ENCODE assay signal across 8 cellular contexts in the genomic region with DNA sequence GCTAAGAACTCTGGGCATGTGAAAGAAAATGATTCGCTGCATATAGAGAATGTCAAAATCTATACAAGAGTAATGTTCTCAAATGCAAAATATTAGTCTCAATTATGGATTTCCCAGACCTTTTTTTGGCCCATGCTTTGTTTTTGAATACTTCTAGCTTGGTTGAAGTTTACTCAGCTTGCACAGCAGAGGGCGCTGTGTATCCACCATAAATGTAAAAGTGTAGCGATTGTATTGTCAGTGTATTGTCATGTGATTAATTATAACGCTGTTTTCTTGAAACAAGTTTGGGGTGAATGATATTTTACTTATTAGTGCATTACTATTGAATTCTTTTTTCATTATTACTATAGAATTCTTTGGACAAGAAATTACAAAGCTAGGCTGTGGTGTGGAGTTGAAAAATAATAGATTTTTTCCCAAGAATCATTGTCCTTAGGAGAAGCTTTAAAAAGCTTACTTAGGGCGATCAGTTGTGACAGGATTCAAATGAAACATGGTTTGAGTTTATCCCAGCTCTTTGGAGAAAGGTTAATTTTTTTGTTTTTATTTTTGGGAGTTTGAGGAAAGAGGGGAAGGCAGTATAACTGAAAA.
DNase-seq lines count a peak whose midpoint lies in the region; ATAC-seq and TF ChIP-seq lines count a peak whose summit lies in the region.

No MANE protein-coding gene starts in this region.

- H3K4me1 Mint-ChIP-seq in activated naive CD8-positive, alpha-beta T cell treated with anti-CD3 and anti-CD28 coated beads, Interleukin-2, amount 10 ng/mL, durations not matched to agents 7 days and 5 days: peaks cover 1% of the 10 kb centered on the region

- peaks cover 0 to 51% (median 37%) of the 10 kb centered on the region in 9 donors for H3K36me3 ChIP-seq in heart left ventricle
- peaks cover 0 to 30% (median 7%) of the 10 kb centered on the region in 4 donors for H3K36me3 ChIP-seq in sigmoid colon

- POLR2A ChIA-PET in activated naive CD8-positive, alpha-beta T cell treated with anti-CD3 and anti-CD28 coated beads, Interleukin-2, amount 10 ng/mL, durations not matched to agents 7 days and 5 days (lab: Charles Lee): no interaction called here

- WGBS in heart left ventricle, 4 donors: 13 to 24% (median 18%) methylated on average over 5 of the region's 5 CpGs
- 17 to 20% methylated on average over 5 of the region's 5 CpGs for WGBS in sigmoid colon, 2 donors

- DNase-seq in EL: peak; percentile 54
- DNase-seq in Kasumi-1 (lab: John Stamatoyannopoulos, UW): peak; percentile 68
- DNase-seq in activated naive CD8-positive, alpha-beta T cell treated with anti-CD3 and anti-CD28 coated beads, Interleukin-2, amount 10 ng/mL, durations not matched to agents 7 days and 5 days: peak; percentile 42
- peak in 4 of 5 donors; percentile 29 to 41 (median 32) for DNase-seq in heart left ventricle
- no peak for DNase-seq in sigmoid colon

- peak; percentile 84 for ATAC-seq in GM21619 (IDR thresholded peaks at IDR 0.05; ENCODE audit: unreplicated experiment)
- ATAC-seq in SK-N-SH treated with all-trans-retinoic acid at 6 μM for 48 hours: peak; percentile 93
- ATAC-seq in activated naive CD8-positive, alpha-beta T cell treated with anti-CD3 and anti-CD28 coated beads, Interleukin-2, amount 10 ng/mL, durations not matched to agents 7 days and 5 days (ENCODE audit: low read depth): peak; percentile 45
- peak in 3 of 4 donors; percentile 54 to 69 (median 64) for ATAC-seq in heart left ventricle
- ATAC-seq in HG02852 (IDR thresholded peaks at IDR 0.05; ENCODE audit: unreplicated experiment): no peak

- intact Hi-C loops in heart left ventricle (cut with DNase I) (loop anchor here in 6 of 10 donors (5.0 to 10.0 kb wide), 4 partner anchors 1222 to 1534 kb away; partner anchors contain the start of gene SYT4 (in 1 of the 6)), sigmoid colon (cut with DNase I) (no loop called here)

- peaks cover 15% of the 10 kb centered on the region for H3K36me3 Mint-ChIP-seq in activated naive CD8-positive, alpha-beta T cell treated with anti-CD3 and anti-CD28 coated beads, Interleukin-2, amount 10 ng/mL, durations not matched to agents 7 days and 5 days

- TF ChIP-seq POLR2A in heart left ventricle (IDR thresholded peaks at IDR 0.05): no peak
- no peak for TF ChIP-seq POLR2A in sigmoid colon (IDR thresholded peaks at IDR 0.05)

- TF ChIP-seq EP300 in sigmoid colon (IDR thresholded peaks at IDR 0.05): no peak

- H3K9me3 Mint-ChIP-seq in activated naive CD8-positive, alpha-beta T cell treated with anti-CD3 and anti-CD28 coated beads, Interleukin-2, amount 10 ng/mL, durations not matched to agents 7 days and 5 days: no peaks in the 10 kb centered on the region

- no peak overlapping the region for H3K4me3 Mint-ChIP-seq in activated naive CD8-positive, alpha-beta T cell treated with anti-CD3 and anti-CD28 coated beads, Interleukin-2, amount 10 ng/mL, durations not matched to agents 7 days and 5 days

- TF ChIP-seq CTCF in heart left ventricle (IDR thresholded peaks at IDR 0.05): peak; percentile 69 to 91 (median 81)
- TF ChIP-seq CTCF in sigmoid colon (IDR thresholded peaks at IDR 0.05): peak in 3 of 4 experiments; percentile 42 to 74 (median 55)

- no peaks in the 10 kb centered on the region for H3K9me3 ChIP-seq in heart left ventricle
- H3K9me3 ChIP-seq in sigmoid colon: no peaks in the 10 kb centered on the region

- H3K27me3 ChIP-seq in heart left ventricle: no peaks in the 10 kb centered on the region
- H3K27me3 ChIP-seq in sigmoid colon: no peaks in the 10 kb centered on the region

- H3K27ac Mint-ChIP-seq in activated naive CD8-positive, alpha-beta T cell treated with anti-CD3 and anti-CD28 coated beads, Interleukin-2, amount 10 ng/mL, durations not matched to agents 7 days and 5 days: no peak overlapping the region

- H3K4me1 ChIP-seq in heart left ventricle (peaks cover 0 to 8% (median 0%) of the 10 kb centered on the region in 12 donors), sigmoid colon (peaks cover 0 to 5% (median 0%) of the 10 kb centered on the region in 4 donors)

- H3K27me3 Mint-ChIP-seq in activated naive CD8-positive, alpha-beta T cell treated with anti-CD3 and anti-CD28 coated beads, Interleukin-2, amount 10 ng/mL, durations not matched to agents 7 days and 5 days: no peaks in the 10 kb centered on the region

- no peak overlapping the region for H3K27ac ChIP-seq in heart left ventricle
- no peak overlapping the region for H3K27ac ChIP-seq in sigmoid colon

- peak overlapping the region in 1 of 12 donors; percentile 25 for H3K4me3 ChIP-seq in heart left ventricle
- H3K4me3 ChIP-seq in sigmoid colon: no peak overlapping the region

TF ChIP-seq in SK-N-SH treated with all-trans-retinoic acid at 6 μM for 48 hours, 23 proteins besides CTCF, POLR2A, EP300 and RAD21:
- no peak for TF ChIP-seq ZNF565 (CRISPR knock-in tag; conservative IDR thresholded peaks at IDR 0.05; ENCODE audit: low read depth)
- TF ChIP-seq BACH2 (CRISPR knock-in tag; IDR thresholded peaks at IDR 0.05; ENCODE audit: borderline replicate concordance): no peak
- TF ChIP-seq ZFP3 (CRISPR knock-in tag; IDR thresholded peaks at IDR 0.05): no peak
- TF ChIP-seq SNAI2 (CRISPR knock-in tag; IDR thresholded peaks at IDR 0.05): no peak
- no peak for TF ChIP-seq TCF4 (CRISPR knock-in tag; IDR thresholded peaks at IDR 0.05; ENCODE audit: borderline replicate concordance)
- TF ChIP-seq CSDC2 (CRISPR knock-in tag; IDR thresholded peaks at IDR 0.05): no peak
- TF ChIP-seq ARNTL (CRISPR knock-in tag; IDR thresholded peaks at IDR 0.05; ENCODE audit: borderline replicate concordance, low read depth): no peak
- no peak for TF ChIP-seq RARB (CRISPR knock-in tag; IDR thresholded peaks at IDR 0.05)
- no peak for TF ChIP-seq OSR1 (CRISPR knock-in tag; IDR thresholded peaks at IDR 0.05)
- TF ChIP-seq ISL1 (CRISPR knock-in tag; IDR thresholded peaks at IDR 0.05): no peak
- TF ChIP-seq, protein P1, sequence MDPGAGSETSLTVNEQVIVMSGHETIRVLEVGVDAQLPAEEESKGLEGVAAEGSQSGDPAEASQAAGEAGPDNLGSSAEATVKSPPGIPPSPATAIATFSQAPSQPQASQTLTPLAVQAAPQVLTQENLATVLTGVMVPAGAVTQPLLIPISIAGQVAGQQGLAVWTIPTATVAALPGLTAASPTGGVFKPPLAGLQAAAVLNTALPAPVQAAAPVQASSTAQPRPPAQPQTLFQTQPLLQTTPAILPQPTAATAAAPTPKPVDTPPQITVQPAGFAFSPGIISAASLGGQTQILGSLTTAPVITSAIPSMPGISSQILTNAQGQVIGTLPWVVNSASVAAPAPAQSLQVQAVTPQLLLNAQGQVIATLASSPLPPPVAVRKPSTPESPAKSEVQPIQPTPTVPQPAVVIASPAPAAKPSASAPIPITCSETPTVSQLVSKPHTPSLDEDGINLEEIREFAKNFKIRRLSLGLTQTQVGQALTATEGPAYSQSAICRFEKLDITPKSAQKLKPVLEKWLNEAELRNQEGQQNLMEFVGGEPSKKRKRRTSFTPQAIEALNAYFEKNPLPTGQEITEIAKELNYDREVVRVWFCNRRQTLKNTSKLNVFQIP (CRISPR knock-in tag; IDR thresholded peaks at IDR 0.05; ENCODE audit: borderline replicate concordance, low read depth): no peak
TF ChIP-seq in SK-N-SH treated with all-trans-retinoic acid at 6 μM for 48 hours: peak in this region for 0.
